1 cellular context compared by ENCODE assay signal in the genomic region with DNA sequence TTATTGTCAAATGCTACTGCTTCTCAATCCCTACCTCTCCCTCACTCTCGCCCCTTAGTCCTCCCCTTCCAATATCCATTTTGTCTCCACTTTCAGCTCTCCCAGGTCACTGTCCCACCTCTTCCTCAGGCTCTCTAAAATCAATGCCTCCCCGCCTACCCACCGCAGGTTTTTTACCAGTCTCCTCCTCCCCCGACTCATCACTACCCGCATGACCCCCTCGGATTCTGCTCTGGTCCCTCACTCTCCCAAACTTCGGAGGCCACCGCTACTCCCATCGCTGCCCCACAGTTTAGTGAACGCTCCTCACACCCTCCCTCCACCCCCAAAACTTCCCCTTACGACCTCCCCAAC.
TF ChIP-seq lines count a peak whose summit lies in the region.

No MANE protein-coding gene starts in this region.

TF ChIP-seq in HEK293, 187 proteins besides CTCF, POLR2A, EP300 and RAD21 (continued from another document):
- TF ChIP-seq, protein P1, sequence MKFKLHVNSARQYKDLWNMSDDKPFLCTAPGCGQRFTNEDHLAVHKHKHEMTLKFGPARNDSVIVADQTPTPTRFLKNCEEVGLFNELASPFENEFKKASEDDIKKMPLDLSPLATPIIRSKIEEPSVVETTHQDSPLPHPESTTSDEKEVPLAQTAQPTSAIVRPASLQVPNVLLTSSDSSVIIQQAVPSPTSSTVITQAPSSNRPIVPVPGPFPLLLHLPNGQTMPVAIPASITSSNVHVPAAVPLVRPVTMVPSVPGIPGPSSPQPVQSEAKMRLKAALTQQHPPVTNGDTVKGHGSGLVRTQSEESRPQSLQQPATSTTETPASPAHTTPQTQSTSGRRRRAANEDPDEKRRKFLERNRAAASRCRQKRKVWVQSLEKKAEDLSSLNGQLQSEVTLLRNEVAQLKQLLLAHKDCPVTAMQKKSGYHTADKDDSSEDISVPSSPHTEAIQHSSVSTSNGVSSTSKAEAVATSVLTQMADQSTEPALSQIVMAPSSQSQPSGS (tag by site-specific recombination; IDR thresholded peaks at IDR 0.05; ENCODE audit: low read depth), result no peak
- TF ChIP-seq SP3 (tag by site-specific recombination; IDR thresholded peaks at IDR 0.05) (peak; percentile 88), ZBTB48 (tag by site-specific recombination; IDR thresholded peaks at IDR 0.05) (peak; percentile 95), ZFP37 (tag by site-specific recombination; IDR thresholded peaks at IDR 0.05) (peak; percentile 27; the same call in 1 of the 2 replicates), ZNF366 (tag by site-specific recombination; conservative IDR thresholded peaks at IDR 0.05) (peak; percentile 83), ZNF571 (tag by site-specific recombination; IDR thresholded peaks at IDR 0.05) (no peak), ZNF394 (tag by site-specific recombination; IDR thresholded peaks at IDR 0.05; ENCODE audit: borderline replicate concordance) (peak; percentile 83), OVOL3 (tag by site-specific recombination; IDR thresholded peaks at IDR 0.05) (no peak), EGR2 (tag by site-specific recombination; IDR thresholded peaks at IDR 0.05; ENCODE audit: low read depth) (peak; percentile 84), ZBTB17 (tag by site-specific recombination; IDR thresholded peaks at IDR 0.05) (peak; percentile 69; the same call in 1 of the 2 replicates), GLIS1 (tag by site-specific recombination; IDR thresholded peaks at IDR 0.05) (peak; percentile 54), ZNF624 (tag by site-specific recombination; IDR thresholded peaks at IDR 0.05) (no peak), PRDM1 (tag by site-specific recombination; IDR thresholded peaks at IDR 0.05) (peak; percentile 98), ZFP3 (tag by site-specific recombination; IDR thresholded peaks at IDR 0.05; ENCODE audit: low read depth) (no peak), ZNF558 (tag by site-specific recombination; IDR thresholded peaks at IDR 0.05) (0 out of 2 replicates have a peak, but pooled peaks have one; percentile 16), ZNF341 (tag by site-specific recombination; IDR thresholded peaks at IDR 0.05; ENCODE audit: low read depth) (peak; percentile 75), ZNF133 (tag by site-specific recombination; IDR thresholded peaks at IDR 0.05) (no peak), ZNF707 (tag by site-specific recombination; IDR thresholded peaks at IDR 0.05) (no peak)
- TF ChIP-seq, protein P2, sequence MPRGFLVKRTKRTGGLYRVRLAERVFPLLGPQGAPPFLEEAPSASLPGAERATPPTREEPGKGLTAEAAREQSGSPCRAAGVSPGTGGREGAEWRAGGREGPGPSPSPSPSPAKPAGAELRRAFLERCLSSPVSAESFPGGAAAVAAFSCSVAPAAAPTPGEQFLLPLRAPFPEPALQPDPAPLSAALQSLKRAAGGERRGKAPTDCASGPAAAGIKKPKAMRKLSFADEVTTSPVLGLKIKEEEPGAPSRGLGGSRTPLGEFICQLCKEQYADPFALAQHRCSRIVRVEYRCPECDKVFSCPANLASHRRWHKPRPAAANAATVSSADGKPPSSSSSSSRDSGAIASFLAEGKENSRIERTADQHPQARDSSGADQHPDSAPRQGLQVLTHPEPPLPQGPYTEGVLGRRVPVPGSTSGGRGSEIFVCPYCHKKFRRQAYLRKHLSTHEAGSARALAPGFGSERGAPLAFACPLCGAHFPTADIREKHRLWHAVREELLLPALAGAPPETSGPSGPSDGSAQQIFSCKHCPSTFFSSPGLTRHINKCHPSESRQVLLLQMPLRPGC (tag by site-specific recombination; IDR thresholded peaks at IDR 0.05), result no peak
- TF ChIP-seq, protein P3, sequence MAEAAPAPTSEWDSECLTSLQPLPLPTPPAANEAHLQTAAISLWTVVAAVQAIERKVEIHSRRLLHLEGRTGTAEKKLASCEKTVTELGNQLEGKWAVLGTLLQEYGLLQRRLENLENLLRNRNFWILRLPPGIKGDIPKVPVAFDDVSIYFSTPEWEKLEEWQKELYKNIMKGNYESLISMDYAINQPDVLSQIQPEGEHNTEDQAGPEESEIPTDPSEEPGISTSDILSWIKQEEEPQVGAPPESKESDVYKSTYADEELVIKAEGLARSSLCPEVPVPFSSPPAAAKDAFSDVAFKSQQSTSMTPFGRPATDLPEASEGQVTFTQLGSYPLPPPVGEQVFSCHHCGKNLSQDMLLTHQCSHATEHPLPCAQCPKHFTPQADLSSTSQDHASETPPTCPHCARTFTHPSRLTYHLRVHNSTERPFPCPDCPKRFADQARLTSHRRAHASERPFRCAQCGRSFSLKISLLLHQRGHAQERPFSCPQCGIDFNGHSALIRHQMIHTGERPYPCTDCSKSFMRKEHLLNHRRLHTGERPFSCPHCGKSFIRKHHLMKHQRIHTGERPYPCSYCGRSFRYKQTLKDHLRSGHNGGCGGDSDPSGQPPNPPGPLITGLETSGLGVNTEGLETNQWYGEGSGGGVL (tag by site-specific recombination; IDR thresholded peaks at IDR 0.05), result peak; percentile 93
- TF ChIP-seq, protein P4, sequence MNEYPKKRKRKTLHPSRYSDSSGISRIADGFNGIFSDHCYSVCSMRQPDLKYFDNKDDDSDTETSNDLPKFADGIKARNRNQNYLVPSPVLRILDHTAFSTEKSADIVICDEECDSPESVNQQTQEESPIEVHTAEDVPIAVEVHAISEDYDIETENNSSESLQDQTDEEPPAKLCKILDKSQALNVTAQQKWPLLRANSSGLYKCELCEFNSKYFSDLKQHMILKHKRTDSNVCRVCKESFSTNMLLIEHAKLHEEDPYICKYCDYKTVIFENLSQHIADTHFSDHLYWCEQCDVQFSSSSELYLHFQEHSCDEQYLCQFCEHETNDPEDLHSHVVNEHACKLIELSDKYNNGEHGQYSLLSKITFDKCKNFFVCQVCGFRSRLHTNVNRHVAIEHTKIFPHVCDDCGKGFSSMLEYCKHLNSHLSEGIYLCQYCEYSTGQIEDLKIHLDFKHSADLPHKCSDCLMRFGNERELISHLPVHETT (tag by site-specific recombination; IDR thresholded peaks at IDR 0.05), result no peak
TF ChIP-seq in HEK293: peak in this region for 19.
